In genomic region chr4:81491943-81492342, GRCh38 we compare ENCODE assay signal across 1 cellular context.
TF ChIP-seq lines count a peak whose summit lies in the region.

No MANE protein-coding gene starts in this region.

TF ChIP-seq in GM23338, 12 proteins besides CTCF, POLR2A, EP300 and RAD21 (continued from another document):
- TF ChIP-seq, protein P1, sequence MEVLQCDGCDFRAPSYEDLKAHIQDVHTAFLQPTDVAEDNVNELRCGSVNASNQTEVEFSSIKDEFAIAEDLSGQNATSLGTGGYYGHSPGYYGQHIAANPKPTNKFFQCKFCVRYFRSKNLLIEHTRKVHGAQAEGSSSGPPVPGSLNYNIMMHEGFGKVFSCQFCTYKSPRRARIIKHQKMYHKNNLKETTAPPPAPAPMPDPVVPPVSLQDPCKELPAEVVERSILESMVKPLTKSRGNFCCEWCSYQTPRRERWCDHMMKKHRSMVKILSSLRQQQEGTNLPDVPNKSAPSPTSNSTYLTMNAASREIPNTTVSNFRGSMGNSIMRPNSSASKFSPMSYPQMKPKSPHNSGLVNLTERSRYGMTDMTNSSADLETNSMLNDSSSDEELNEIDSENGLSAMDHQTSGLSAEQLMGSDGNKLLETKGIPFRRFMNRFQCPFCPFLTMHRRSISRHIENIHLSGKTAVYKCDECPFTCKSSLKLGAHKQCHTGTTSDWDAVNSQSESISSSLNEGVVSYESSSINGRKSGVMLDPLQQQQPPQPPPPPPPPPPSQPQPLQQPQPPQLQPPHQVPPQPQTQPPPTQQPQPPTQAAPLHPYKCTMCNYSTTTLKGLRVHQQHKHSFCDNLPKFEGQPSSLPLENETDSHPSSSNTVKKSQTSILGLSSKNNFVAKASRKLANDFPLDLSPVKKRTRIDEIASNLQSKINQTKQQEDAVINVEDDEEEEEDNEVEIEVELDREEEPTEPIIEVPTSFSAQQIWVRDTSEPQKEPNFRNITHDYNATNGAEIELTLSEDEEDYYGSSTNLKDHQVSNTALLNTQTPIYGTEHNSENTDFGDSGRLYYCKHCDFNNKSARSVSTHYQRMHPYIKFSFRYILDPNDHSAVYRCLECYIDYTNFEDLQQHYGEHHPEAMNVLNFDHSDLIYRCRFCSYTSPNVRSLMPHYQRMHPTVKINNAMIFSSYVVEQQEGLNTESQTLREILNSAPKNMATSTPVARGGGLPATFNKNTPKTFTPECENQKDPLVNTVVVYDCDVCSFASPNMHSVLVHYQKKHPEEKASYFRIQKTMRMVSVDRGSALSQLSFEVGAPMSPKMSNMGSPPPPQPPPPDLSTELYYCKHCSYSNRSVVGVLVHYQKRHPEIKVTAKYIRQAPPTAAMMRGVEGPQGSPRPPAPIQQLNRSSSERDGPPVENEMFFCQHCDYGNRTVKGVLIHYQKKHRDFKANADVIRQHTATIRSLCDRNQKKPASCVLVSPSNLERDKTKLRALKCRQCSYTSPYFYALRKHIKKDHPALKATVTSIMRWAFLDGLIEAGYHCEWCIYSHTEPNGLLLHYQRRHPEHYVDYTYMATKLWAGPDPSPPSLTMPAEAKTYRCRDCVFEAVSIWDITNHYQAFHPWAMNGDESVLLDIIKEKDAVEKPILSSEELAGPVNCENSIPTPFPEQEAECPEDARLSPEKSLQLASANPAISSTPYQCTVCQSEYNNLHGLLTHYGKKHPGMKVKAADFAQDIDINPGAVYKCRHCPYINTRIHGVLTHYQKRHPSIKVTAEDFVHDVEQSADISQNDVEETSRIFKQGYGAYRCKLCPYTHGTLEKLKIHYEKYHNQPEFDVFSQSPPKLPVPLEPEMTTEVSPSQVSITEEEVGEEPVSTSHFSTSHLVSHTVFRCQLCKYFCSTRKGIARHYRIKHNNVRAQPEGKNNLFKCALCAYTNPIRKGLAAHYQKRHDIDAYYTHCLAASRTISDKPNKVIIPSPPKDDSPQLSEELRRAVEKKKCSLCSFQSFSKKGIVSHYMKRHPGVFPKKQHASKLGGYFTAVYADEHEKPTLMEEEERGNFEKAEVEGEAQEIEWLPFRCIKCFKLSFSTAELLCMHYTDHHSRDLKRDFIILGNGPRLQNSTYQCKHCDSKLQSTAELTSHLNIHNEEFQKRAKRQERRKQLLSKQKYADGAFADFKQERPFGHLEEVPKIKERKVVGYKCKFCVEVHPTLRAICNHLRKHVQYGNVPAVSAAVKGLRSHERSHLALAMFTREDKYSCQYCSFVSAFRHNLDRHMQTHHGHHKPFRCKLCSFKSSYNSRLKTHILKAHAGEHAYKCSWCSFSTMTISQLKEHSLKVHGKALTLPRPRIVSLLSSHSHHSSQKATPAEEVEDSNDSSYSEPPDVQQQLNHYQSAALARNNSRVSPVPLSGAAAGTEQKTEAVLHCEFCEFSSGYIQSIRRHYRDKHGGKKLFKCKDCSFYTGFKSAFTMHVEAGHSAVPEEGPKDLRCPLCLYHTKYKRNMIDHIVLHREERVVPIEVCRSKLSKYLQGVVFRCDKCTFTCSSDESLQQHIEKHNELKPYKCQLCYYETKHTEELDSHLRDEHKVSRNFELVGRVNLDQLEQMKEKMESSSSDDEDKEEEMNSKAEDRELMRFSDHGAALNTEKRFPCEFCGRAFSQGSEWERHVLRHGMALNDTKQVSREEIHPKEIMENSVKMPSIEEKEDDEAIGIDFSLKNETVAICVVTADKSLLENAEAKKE (CRISPR knock-in tag; IDR thresholded peaks at IDR 0.05), result no peak
- TF ChIP-seq, protein P2, sequence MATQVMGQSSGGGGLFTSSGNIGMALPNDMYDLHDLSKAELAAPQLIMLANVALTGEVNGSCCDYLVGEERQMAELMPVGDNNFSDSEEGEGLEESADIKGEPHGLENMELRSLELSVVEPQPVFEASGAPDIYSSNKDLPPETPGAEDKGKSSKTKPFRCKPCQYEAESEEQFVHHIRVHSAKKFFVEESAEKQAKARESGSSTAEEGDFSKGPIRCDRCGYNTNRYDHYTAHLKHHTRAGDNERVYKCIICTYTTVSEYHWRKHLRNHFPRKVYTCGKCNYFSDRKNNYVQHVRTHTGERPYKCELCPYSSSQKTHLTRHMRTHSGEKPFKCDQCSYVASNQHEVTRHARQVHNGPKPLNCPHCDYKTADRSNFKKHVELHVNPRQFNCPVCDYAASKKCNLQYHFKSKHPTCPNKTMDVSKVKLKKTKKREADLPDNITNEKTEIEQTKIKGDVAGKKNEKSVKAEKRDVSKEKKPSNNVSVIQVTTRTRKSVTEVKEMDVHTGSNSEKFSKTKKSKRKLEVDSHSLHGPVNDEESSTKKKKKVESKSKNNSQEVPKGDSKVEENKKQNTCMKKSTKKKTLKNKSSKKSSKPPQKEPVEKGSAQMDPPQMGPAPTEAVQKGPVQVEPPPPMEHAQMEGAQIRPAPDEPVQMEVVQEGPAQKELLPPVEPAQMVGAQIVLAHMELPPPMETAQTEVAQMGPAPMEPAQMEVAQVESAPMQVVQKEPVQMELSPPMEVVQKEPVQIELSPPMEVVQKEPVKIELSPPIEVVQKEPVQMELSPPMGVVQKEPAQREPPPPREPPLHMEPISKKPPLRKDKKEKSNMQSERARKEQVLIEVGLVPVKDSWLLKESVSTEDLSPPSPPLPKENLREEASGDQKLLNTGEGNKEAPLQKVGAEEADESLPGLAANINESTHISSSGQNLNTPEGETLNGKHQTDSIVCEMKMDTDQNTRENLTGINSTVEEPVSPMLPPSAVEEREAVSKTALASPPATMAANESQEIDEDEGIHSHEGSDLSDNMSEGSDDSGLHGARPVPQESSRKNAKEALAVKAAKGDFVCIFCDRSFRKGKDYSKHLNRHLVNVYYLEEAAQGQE (IDR thresholded peaks at IDR 0.05; ENCODE audit: unreplicated experiment), result no peak
- TF ChIP-seq, protein P3, sequence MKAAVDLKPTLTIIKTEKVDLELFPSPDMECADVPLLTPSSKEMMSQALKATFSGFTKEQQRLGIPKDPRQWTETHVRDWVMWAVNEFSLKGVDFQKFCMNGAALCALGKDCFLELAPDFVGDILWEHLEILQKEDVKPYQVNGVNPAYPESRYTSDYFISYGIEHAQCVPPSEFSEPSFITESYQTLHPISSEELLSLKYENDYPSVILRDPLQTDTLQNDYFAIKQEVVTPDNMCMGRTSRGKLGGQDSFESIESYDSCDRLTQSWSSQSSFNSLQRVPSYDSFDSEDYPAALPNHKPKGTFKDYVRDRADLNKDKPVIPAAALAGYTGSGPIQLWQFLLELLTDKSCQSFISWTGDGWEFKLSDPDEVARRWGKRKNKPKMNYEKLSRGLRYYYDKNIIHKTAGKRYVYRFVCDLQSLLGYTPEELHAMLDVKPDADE (IDR thresholded peaks at IDR 0.05), result no peak
- TF ChIP-seq JUNB (IDR thresholded peaks at IDR 0.05; ENCODE audit: unreplicated experiment) (no peak), NANOG (IDR thresholded peaks at IDR 0.05; ENCODE audit: borderline replicate concordance) (no peak), EZH2phosphoT487 (IDR thresholded peaks at IDR 0.05; ENCODE audit: unreplicated experiment) (no peak), EZH2 (IDR thresholded peaks at IDR 0.05; ENCODE audit: low read depth, unreplicated experiment) (no peak), POLR2AphosphoS5 (IDR thresholded peaks at IDR 0.05; ENCODE audit: low read depth) (no peak), STAT1 (IDR thresholded peaks at IDR 0.05; ENCODE audit: unreplicated experiment) (no peak), ZNF114 (CRISPR knock-in tag; IDR thresholded peaks at IDR 0.05) (no peak), ZNF331 (CRISPR knock-in tag; IDR thresholded peaks at IDR 0.05; ENCODE audit: low read depth) (no peak)
